Comparison of ENCODE assay signal across 11 cellular contexts in genomic region chr18:50315100-50315871, GRCh38. TPM values are rescaled to one million over a fixed set of nuclear protein-coding genes. Genes with fewer than 3 reads are reported as not detected.
DNase-seq lines count a peak whose midpoint lies in the region; ATAC-seq and TF ChIP-seq lines count a peak whose summit lies in the region.
"Had no signal": no experiment of that assay in that cellular context is flagged by ENCODE, and none has a peak within 500 bp of the region (broad histone marks: within the 10 kb centered on the region; RNA-seq: fewer than 3 reads in every experiment).

No MANE protein-coding gene starts in this region.

- intact Hi-C loops in thyroid gland (cut with DNase I): no loop called here
- intact Hi-C loops in activated CD4-positive, alpha-beta memory T cell treated with anti-CD3 and anti-CD28 coated beads for 36 hours (cut with micrococcal nuclease): no loop called here

- POLR2A ChIA-PET in activated CD4-positive, alpha-beta memory T cell treated with anti-CD3 and anti-CD28 coated beads for 36 hours (lab: Charles Lee): no interaction called here

- no peaks in the 10 kb centered on the region for H3K36me3 Mint-ChIP-seq in activated CD4-positive, alpha-beta memory T cell treated with anti-CD3 and anti-CD28 coated beads for 36 hours

- no peaks in the 10 kb centered on the region for H3K27me3 ChIP-seq in GM06990 (replicated peaks; ENCODE audit: control insufficient read depth, insufficient read depth, low read length)
- H3K27me3 ChIP-seq in thyroid gland: no peaks in the 10 kb centered on the region

- TF ChIP-seq CTCF in GM06990 (IDR thresholded peaks at IDR 0.05; ENCODE audit: insufficient read depth, low read length, poor library complexity, severe bottlenecking): no peak
- TF ChIP-seq CTCF in thyroid gland (IDR thresholded peaks at IDR 0.05): no peak
- no peak for TF ChIP-seq CTCF in foreskin fibroblast (IDR thresholded peaks at IDR 0.05; ENCODE audit: low read depth, low read length)

- no peaks in the 10 kb centered on the region for H3K9me3 ChIP-seq in thyroid gland

- peaks cover 3% of the 10 kb centered on the region for H3K4me1 Mint-ChIP-seq in activated CD4-positive, alpha-beta memory T cell treated with anti-CD3 and anti-CD28 coated beads for 36 hours (ENCODE audit: low read depth)

- H3K9me3 Mint-ChIP-seq in activated CD4-positive, alpha-beta memory T cell treated with anti-CD3 and anti-CD28 coated beads for 36 hours: no peaks in the 10 kb centered on the region

- ATAC-seq in GM19328 (IDR thresholded peaks at IDR 0.05; ENCODE audit: unreplicated experiment) (peak; percentile 74), HG02763 (IDR thresholded peaks at IDR 0.05; ENCODE audit: unreplicated experiment) (peak; percentile 61), HG03520 (IDR thresholded peaks at IDR 0.05; ENCODE audit: unreplicated experiment) (peak; percentile 70)

- H3K27ac ChIP-seq in thyroid gland: no peak overlapping the region

- CTCF ChIA-PET in activated CD4-positive, alpha-beta memory T cell treated with anti-CD3 and anti-CD28 coated beads for 36 hours (lab: Charles Lee): no interaction called here

- H3K36me3 ChIP-seq in GM06990 (ENCODE audit: control insufficient read depth, insufficient read depth, low read length) (no peaks in the 10 kb centered on the region), thyroid gland (no peaks in the 10 kb centered on the region)

- TF ChIP-seq POLR2A in thyroid gland (IDR thresholded peaks at IDR 0.05): no peak

- peaks cover 8% of the 10 kb centered on the region for H3K27me3 Mint-ChIP-seq in activated CD4-positive, alpha-beta memory T cell treated with anti-CD3 and anti-CD28 coated beads for 36 hours

- H3K4me3 ChIP-seq in GM06990 (replicated peaks; ENCODE audit: low read depth, low read length): no peak overlapping the region
- H3K4me3 ChIP-seq in thyroid gland (replicated peaks in 1 of 3): no peak overlapping the region
- no peak overlapping the region for H3K4me3 ChIP-seq in foreskin fibroblast (ENCODE audit: low read depth in 1 of 2, low read length in 2 of 2)

- WGBS in thyroid gland, 2 donors: 55 to 57% methylated on average over 5 of the region's 5 CpGs

- H3K4me3 Mint-ChIP-seq in activated CD4-positive, alpha-beta memory T cell treated with anti-CD3 and anti-CD28 coated beads for 36 hours: no peak overlapping the region

- no peak overlapping the region for H3K27ac Mint-ChIP-seq in activated CD4-positive, alpha-beta memory T cell treated with anti-CD3 and anti-CD28 coated beads for 36 hours

- DNase-seq in GM06990 (ENCODE audit: extremely low read depth, insufficient read length) (peak; percentile 69), thyroid gland (no peak), foreskin fibroblast (no peak), NCI-H2107 (lab: John Stamatoyannopoulos, UW) (no peak)
- DNase-seq in activated CD4-positive, alpha-beta memory T cell treated with anti-CD3 and anti-CD28 coated beads for 36 hours: no peak
- DNase-seq: activated T-cell treated with anti-CD3 and anti-CD28 coated beads for 4 hours, GDM1, posterior cingulate gyrus had no signal

- H3K4me1 ChIP-seq in thyroid gland: no peaks in the 10 kb centered on the region

RNA-seq across cellular contexts. Expression of gene CXXC1, which starts 27.8 kb away (rescaled TPM):
- total RNA-seq in thyroid gland: 100 to 1,000 TPM in 1 of 4 donors, 10 to 100 TPM in 3; 39.7 to 125 (median 62.7) TPM
- total RNA-seq in activated CD4-positive, alpha-beta memory T cell treated with anti-CD3 and anti-CD28 coated beads for 36 hours: 10 to 100 TPM; 80.8 to 80.9 TPM

RNA-seq across cellular contexts. Expression of gene MBD1, which starts 34.0 kb away (rescaled TPM):
- total RNA-seq in thyroid gland: 10 to 100 TPM; 62.6 to 98.8 (median 90.6) TPM
- 10 to 100 TPM; 69.4 to 70.5 TPM for total RNA-seq in activated CD4-positive, alpha-beta memory T cell treated with anti-CD3 and anti-CD28 coated beads for 36 hours

RNA-seq across cellular contexts. Expression of gene CFAP53, which starts 49.0 kb away (rescaled TPM):
- 1 to 10 TPM in 3 of 4 donors, not detected in 1; 1.2 to 2.7 (median 1.5) TPM for total RNA-seq in thyroid gland
- total RNA-seq in activated CD4-positive, alpha-beta memory T cell treated with anti-CD3 and anti-CD28 coated beads for 36 hours: under 1 TPM; 0.26 to 0.48 TPM

RNA-seq across cellular contexts. Expression of gene SKA1, which starts 59.6 kb away (rescaled TPM):
- under 1 TPM in 1 of 4 donors, not detected in 3; 0.45 TPM for total RNA-seq in thyroid gland
- total RNA-seq in activated CD4-positive, alpha-beta memory T cell treated with anti-CD3 and anti-CD28 coated beads for 36 hours: 10 to 100 TPM; 44.2 to 46.0 TPM
